ENCODE assay signal across 8 cellular contexts in the genomic region with DNA sequence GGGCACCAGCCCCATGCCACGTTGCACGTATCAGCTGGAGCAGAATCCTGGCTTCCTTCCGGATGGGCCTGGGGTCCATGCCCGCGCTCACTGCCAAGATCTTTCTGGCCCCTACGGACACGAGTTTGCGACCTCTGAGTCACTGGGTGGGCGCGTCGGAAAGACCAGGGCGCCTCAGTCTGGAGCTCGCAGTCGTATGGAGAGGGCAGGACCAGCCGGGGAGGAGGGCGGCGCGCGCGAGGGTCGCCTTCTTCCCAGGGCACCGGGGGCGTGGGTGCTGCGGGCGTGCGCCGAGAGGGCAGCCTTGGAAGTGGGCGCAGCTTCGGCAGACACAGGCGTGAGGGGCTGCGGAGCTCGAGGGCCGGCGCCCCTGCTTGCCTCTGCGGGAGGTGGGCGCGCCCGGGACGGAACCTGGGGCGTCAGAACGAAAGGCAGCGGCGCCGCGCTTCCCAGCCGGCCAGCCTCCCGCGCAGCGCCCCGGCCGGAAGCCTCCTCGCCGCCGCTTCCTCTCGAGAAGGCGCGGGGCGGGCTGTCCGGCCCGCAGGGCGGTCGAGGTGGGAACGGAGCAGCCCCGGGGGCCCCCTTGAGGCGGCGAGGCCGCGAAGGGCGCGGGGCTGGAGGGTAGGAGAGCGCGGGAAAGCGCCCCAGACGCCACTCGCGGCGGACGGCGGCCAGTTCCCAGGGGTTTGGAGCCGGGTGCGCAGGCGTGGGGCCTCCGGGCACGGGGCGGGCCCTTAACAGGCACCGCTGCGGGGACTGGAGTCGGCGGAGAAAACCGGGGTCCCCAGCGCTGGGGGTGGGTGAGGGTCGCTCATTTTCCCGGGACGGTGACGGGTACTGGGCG. TPM values are rescaled to one million over a fixed set of nuclear protein-coding genes. Genes with fewer than 3 reads are reported as not detected.
A peak's percentile ranks its signal among the peaks of the same experiment; 100 is the strongest.
DNase-seq lines count a peak whose midpoint lies in the region; ATAC-seq, FAIRE-seq and TF ChIP-seq lines count a peak whose summit lies in the region.

ARL6IP4 (plus strand) TSS at position 490 of the 844 bp plus-strand sequence. CDS start 459 bp downstream, outside the sequence.

- peak within 1 kb of the TSS; percentile 93 for H3K23ac ChIP-seq in neuronal stem cell (ENCODE audit: low read depth, low read length, poor library complexity)

- H3K9me3 ChIP-seq in RWPE2 (ENCODE audit: severe bottlenecking): no peaks in the 10 kb centered on the region
- no peaks in the 10 kb centered on the region for H3K9me3 ChIP-seq in neuronal stem cell (replicated peaks in 1 of 2; ENCODE audit: control insufficient read depth in 2 of 2, insufficient read depth in 1 of 2, low read depth in 1 of 2, low read length in 2 of 2)

- peak within 1 kb of the TSS; percentile 69 for H3K27ac ChIP-seq in RWPE2 (ENCODE audit: poor library complexity, severe bottlenecking)
- H3K27ac ChIP-seq in neuronal stem cell (replicated peaks; ENCODE audit: low read length): no peak within 1 kb of the TSS
- H3K27ac ChIP-seq in temporal lobe (ENCODE audit: low read depth, low read length): peak within 1 kb of the TSS; percentile 61

- peak; percentile 69 for ATAC-seq in RWPE2 (ENCODE audit: low read depth)

- peak within 1 kb of the TSS; percentile 93 for H3K4me2 ChIP-seq in neuronal stem cell (ENCODE audit: insufficient read depth, low read length, poor library complexity, severe bottlenecking)

- peak within 1 kb of the TSS; percentile 98 for H2AFZ ChIP-seq in neuronal stem cell (ENCODE audit: low read length)

- H3K36me3 ChIP-seq in RWPE2 (ENCODE audit: low read depth) (peaks cover 21% of the 10 kb centered on the region), neuronal stem cell (replicated peaks in 1 of 2; ENCODE audit: control insufficient read depth in 2 of 2, insufficient read depth in 2 of 2, low read length in 2 of 2) (peaks cover 16 to 48% of the 10 kb centered on the region in 2 donors)

- no peak within 1 kb of the TSS for H2BK12ac ChIP-seq in neuronal stem cell (ENCODE audit: low read length)

- peak within 1 kb of the TSS; percentile 92 for H2AK5ac ChIP-seq in neuronal stem cell (ENCODE audit: low read depth, low read length)

- no peak within 1 kb of the TSS for H4K91ac ChIP-seq in neuronal stem cell (ENCODE audit: low read depth, low read length, poor library complexity)

- peaks cover 16% of the 10 kb centered on the region for H3K79me1 ChIP-seq in neuronal stem cell (ENCODE audit: low read depth, low read length)

- peak within 1 kb of the TSS; percentile 96 for H3K18ac ChIP-seq in neuronal stem cell (ENCODE audit: low read length)

- peak within 1 kb of the TSS; percentile 98 for H3K9ac ChIP-seq in neuronal stem cell (ENCODE audit: low read depth, low read length, poor library complexity)

- H3K4ac ChIP-seq in neuronal stem cell (ENCODE audit: low read length): peak within 1 kb of the TSS; percentile 8

- peak; percentile 23 for FAIRE-seq in GM19239 (lab: Jason Lieb, UNC)
- FAIRE-seq in frontal cortex (lab: Jason Lieb, UNC): no peak

- H4K8ac ChIP-seq in neuronal stem cell (ENCODE audit: low read depth, low read length): peak within 1 kb of the TSS; percentile 99

- H3K4me1 ChIP-seq in RWPE2 (ENCODE audit: insufficient read depth, poor library complexity, severe bottlenecking): peaks cover 6% of the 10 kb centered on the region
- H3K4me1 ChIP-seq in neuronal stem cell (ENCODE audit: control insufficient read depth in 2 of 2, insufficient read depth in 1 of 2, low read depth in 1 of 2, low read length in 2 of 2): peaks cover 18 to 57% of the 10 kb centered on the region in 2 donors

- peak within 1 kb of the TSS; percentile 100 for H2BK120ac ChIP-seq in neuronal stem cell (ENCODE audit: low read depth, low read length)

- H3K27me3 ChIP-seq in RWPE2 (ENCODE audit: insufficient read depth, poor library complexity, severe bottlenecking) (no peaks in the 10 kb centered on the region), neuronal stem cell (ENCODE audit: control insufficient read depth in 3 of 3, insufficient read depth in 3 of 3, low read depth in 1 of 3, low read length in 3 of 3) (no peaks in the 10 kb centered on the region)

- no peak within 1 kb of the TSS for H2BK5ac ChIP-seq in neuronal stem cell (ENCODE audit: low read length)

- no CpG with 5 or more reads among the region's 96 CpGs for WGBS in neuronal stem cell (ENCODE audit: extremely low coverage in 2 of 2, insufficient read length in 2 of 2, insufficient replicate concordance in 1 of 2), 2 donors

- no peak for TF ChIP-seq CTCF in RWPE2 (IDR thresholded peaks at IDR 0.05; ENCODE audit: poor library complexity, severe bottlenecking)

- H3K4me3 ChIP-seq in RWPE2 (ENCODE audit: severe bottlenecking) (peak within 1 kb of the TSS; percentile 91), neuronal stem cell (ENCODE audit: low read length in 2 of 2) (peak within 1 kb of the TSS; percentile 95 to 97)

- H2BK15ac ChIP-seq in neuronal stem cell (ENCODE audit: low read length): peak within 1 kb of the TSS; percentile 94

- DNase-seq in CD1c-positive myeloid dendritic cell (ENCODE audit: extremely low spot score) (peak; percentile 74), GM19239 (ENCODE audit: insufficient read length, low spot score) (peak; percentile 91), HPDE6-E6E7 (ENCODE audit: extremely low spot score) (peak; percentile 60), RWPE2 (ENCODE audit: low spot score) (peak; percentile 61), frontal cortex (ENCODE audit: low spot score in 2 of 2) (peak; percentile 93 to 94), neuronal stem cell (ENCODE audit: low spot score) (peak; percentile 51)
- DNase-seq in activated naive CD4-positive, alpha-beta T cell treated with Interleukin-2 at 50 U/mL for 16 hours: peak; percentile 65

- peak within 1 kb of the TSS; percentile 99 for H3K14ac ChIP-seq in neuronal stem cell (ENCODE audit: low read length)

RNA-seq across cellular contexts. Expression of gene ARL6IP4, which starts in this region (rescaled TPM):
- total RNA-seq in frontal cortex (24.9 TPM), temporal lobe (26.3 TPM)
- 134 TPM for polyA plus RNA-seq in neuronal stem cell (2013, experiment 1 of 2)
- polyA plus RNA-seq in neuronal stem cell (2013, experiment 2 of 2): 128 TPM
